25 cellular contexts compared by ENCODE assay signal in genomic region chr4:157701695-157701994, GRCh38.
A peak's percentile ranks its signal among the peaks of the same experiment; 100 is the strongest.
DNase-seq lines count a peak whose midpoint lies in the region; ATAC-seq, FAIRE-seq and TF ChIP-seq lines count a peak whose summit lies in the region.
"Had no signal": no experiment of that assay in that cellular context is flagged by ENCODE, and none has a peak within 500 bp of the region (broad histone marks: within the 10 kb centered on the region; RNA-seq: fewer than 3 reads in every experiment).

No MANE protein-coding gene starts in this region.

- POLR2A ChIA-PET in SK-N-SH (lab: Yijun Ruan, JAX) (no interaction called here), PC-3 (lab: Charles Lee; ENCODE audit: unreplicated experiment) (no interaction called here), endothelial cell of umbilical vein (lab: Charles Lee) (interaction anchor here (0.5 kb wide), 1 partner anchor 53 kb away, joined by 4 read pairs; no protein-coding TSS in a partner anchor), T-cell (lab: Charles Lee) (interaction anchor here in 1 of 2 donors (0.6 kb wide), 1 partner anchor 81 kb away, joined by 3 read pairs; no protein-coding TSS in a partner anchor)

- H3K9me1 ChIP-seq in endothelial cell of umbilical vein (replicated peaks; ENCODE audit: control insufficient read depth, extremely low read depth, insufficient read depth, low read length) = no peaks in the 10 kb centered on the region

- H3F3A ChIP-seq in SK-N-SH (replicated peaks; ENCODE audit: insufficient read depth) (no peaks in the 10 kb centered on the region), PC-3 (ENCODE audit: low read length, unreplicated experiment) (no peaks in the 10 kb centered on the region)

- H3K4me3 ChIP-seq in SK-N-SH (ENCODE audit: low read depth in 2 of 2, low read length in 1 of 2) = no peak overlapping the region
- H3K4me3 ChIP-seq in PC-3 (ENCODE audit: low read length) = no peak overlapping the region
- H3K4me3 ChIP-seq in endothelial cell of umbilical vein (replicated peaks in 1 of 3; ENCODE audit: insufficient read depth in 1 of 3, low read depth in 1 of 3, low read length in 3 of 3) = peak overlapping the region in 1 of 3 experiments; percentile 10
- H3K4me3 ChIP-seq: GM12878, K562 had no signal

- no peak overlapping the region for H3K27ac Mint-ChIP-seq in T-cell
- H3K27ac Mint-ChIP-seq: CD14-positive monocyte, HFFc6 had no signal

- H3K79me2 ChIP-seq in SK-N-SH (ENCODE audit: insufficient read depth) (no peaks in the 10 kb centered on the region), PC-3 (ENCODE audit: low read length) (no peaks in the 10 kb centered on the region), endothelial cell of umbilical vein (ENCODE audit: control insufficient read depth, insufficient read depth, low read length) (no peaks in the 10 kb centered on the region)

- ATAC-seq in SK-N-SH treated with all-trans-retinoic acid at 6 μM for 48 hours = no peak
- no peak for ATAC-seq in PC-3
- ATAC-seq in T-cell (replicated peaks in 1 of 4) = no peak
- ATAC-seq: GM12878, HepG2, K562, Panc1 had no signal

- H3K9me3 ChIP-seq in SK-N-SH (no peaks in the 10 kb centered on the region), PC-3 (ENCODE audit: low read length) (no peaks in the 10 kb centered on the region), endothelial cell of umbilical vein (replicated peaks; ENCODE audit: control insufficient read depth, insufficient read depth, low read length) (no peaks in the 10 kb centered on the region)

- no peak for FAIRE-seq in endothelial cell of umbilical vein (lab: Jason Lieb, UNC)
- FAIRE-seq: GM12878, HepG2, K562 had no signal

- no peak for TF ChIP-seq POLR2A in endothelial cell of umbilical vein (IDR thresholded peaks at IDR 0.05; ENCODE audit: low read depth, low read length)

- DNase-seq in SK-N-SH = no peak
- DNase-seq in PC-3 = peak; percentile 1
- DNase-seq in endothelial cell of umbilical vein (ENCODE audit: low read depth, low spot score) = no peak
- DNase-seq in G401 (ENCODE audit: low spot score) = no peak
- no peak for DNase-seq in T-cell
- DNase-seq in pons (ENCODE audit: low spot score) = no peak
- no peak for DNase-seq in LoVo (ENCODE audit: low spot score)
- DNase-seq: 8988T; AML-193; H7; HFFc6; MM.1S; NCI-H1048; NCI-H1417 treated with DMSO at 0.1 percent for 48 hours; NCI-H187; NCI-H2107; NCI-H510A; NCI-H748 treated with DMSO at 0.1 percent for 48 hours; NK-92 treated with Interleukin-12 subunit alpha and Interleukin-12 subunit beta, amount 100 ng/mL, for 24 hours had no signal

- no peak for TF ChIP-seq RAD21 in SK-N-SH (IDR thresholded peaks at IDR 0.05; ENCODE audit: low read length)

- peak overlapping the region; percentile 38; the same call in 1 of the 2 replicates for H2AFZ ChIP-seq in SK-N-SH (ENCODE audit: low read depth)
- H2AFZ ChIP-seq in PC-3 (ENCODE audit: low read length) = 0 out of 2 replicates have a peak overlapping the region, but pooled peaks have one; percentile 22
- peak overlapping the region; percentile 66 for H2AFZ ChIP-seq in endothelial cell of umbilical vein (ENCODE audit: low read depth, low read length)

- H3K27me3 Mint-ChIP-seq in T-cell = no peaks in the 10 kb centered on the region

- H3K4me3 Mint-ChIP-seq in T-cell = no peak overlapping the region
- H3K4me3 Mint-ChIP-seq: CD14-positive monocyte, HFFc6 had no signal

- H3K27ac ChIP-seq in SK-N-SH (ENCODE audit: low read depth in 2 of 2, low read length in 1 of 2) (no peak overlapping the region), PC-3 (ENCODE audit: low read length) (no peak overlapping the region), endothelial cell of umbilical vein (ENCODE audit: insufficient read depth, low read depth, low read length) (peak overlapping the region; percentile 79)

- CTCF ChIA-PET in SK-N-SH (lab: Yijun Ruan, JAX) (no interaction called here), PC-3 (lab: Charles Lee) (no interaction called here), endothelial cell of umbilical vein (lab: Charles Lee) (interaction anchor here (1.1 to 2.5 kb wide), 3 partner anchors 10 to 277 kb away, joined by 3 to 7 read pairs (median 3); no protein-coding TSS in a partner anchor), T-cell (lab: Charles Lee) (no interaction called here)

- in situ Hi-C loops in G401 (cut with HindIII; ENCODE audit: low sequenced_read_pairs) = no loop called here

- H4K20me1 ChIP-seq in SK-N-SH (ENCODE audit: insufficient read depth) (no peaks in the 10 kb centered on the region), PC-3 (ENCODE audit: low read length) (no peaks in the 10 kb centered on the region), endothelial cell of umbilical vein (replicated peaks; ENCODE audit: control insufficient read depth, extremely low read depth, insufficient read depth, low read length) (no peaks in the 10 kb centered on the region)

- H3K36me3 ChIP-seq in SK-N-SH (replicated peaks in 1 of 2; ENCODE audit: control insufficient read depth in 1 of 2, insufficient read depth in 2 of 2, low read length in 1 of 2) (no peaks in the 10 kb centered on the region), PC-3 (ENCODE audit: low read depth, low read length) (no peaks in the 10 kb centered on the region), endothelial cell of umbilical vein (ENCODE audit: control insufficient read depth in 2 of 2, extremely low read depth in 1 of 2, insufficient read depth in 2 of 2, low read length in 2 of 2) (no peaks in the 10 kb centered on the region)

- H3K27me3 ChIP-seq in SK-N-SH (ENCODE audit: insufficient read depth) (no peaks in the 10 kb centered on the region), PC-3 (ENCODE audit: low read length) (no peaks in the 10 kb centered on the region), endothelial cell of umbilical vein (ENCODE audit: control insufficient read depth in 2 of 2, insufficient read depth in 2 of 2, low read length in 2 of 2) (no peaks in the 10 kb centered on the region)

- BruUV-seq in PC-3 (replicated peaks; lab: Mats Ljungman, UMichigan) (no TSS peak), endothelial cell of umbilical vein (replicated peaks; lab: Mats Ljungman, UMichigan) (no TSS peak)

- H3K9me2 ChIP-seq in SK-N-SH = no peaks in the 10 kb centered on the region
- no peaks in the 10 kb centered on the region for H3K9me2 ChIP-seq in PC-3 (replicated peaks; ENCODE audit: low read length)

- no peak overlapping the region for H3K9ac ChIP-seq in SK-N-SH
- H3K9ac ChIP-seq in PC-3 (ENCODE audit: low read length) = no peak overlapping the region
- peak overlapping the region; percentile 7 for H3K9ac ChIP-seq in endothelial cell of umbilical vein (replicated peaks; ENCODE audit: extremely low read depth, insufficient read depth, low read length)

- peaks cover 3 to 6% (median 6%) of the 10 kb centered on the region in 3 donors for H3K9me3 Mint-ChIP-seq in T-cell

- intact Hi-C loops in PC-3 (cut with micrococcal nuclease) = no loop called here
- intact Hi-C loops in endothelial cell of umbilical vein (cut with micrococcal nuclease) = loop anchor here (1.0 to 5.0 kb wide), 3 partner anchors 277 to 479 kb away; partner anchors contain the start of genes GASK1B and GRIA2

- TF ChIP-seq CTCF in SK-N-SH (IDR thresholded peaks at IDR 0.05) = no peak
- TF ChIP-seq CTCF in PC-3 (conservative IDR thresholded peaks at IDR 0.05; ENCODE audit: low read depth, low read length) = no peak
- no peak for TF ChIP-seq CTCF in endothelial cell of umbilical vein (IDR thresholded peaks at IDR 0.05; ENCODE audit: extremely low read depth in 1 of 2, insufficient read depth in 1 of 2, low read depth in 1 of 2, low read length in 2 of 2)

- no peak overlapping the region for H3K4me2 ChIP-seq in SK-N-SH
- no peak overlapping the region for H3K4me2 ChIP-seq in PC-3 (ENCODE audit: low read length)
- peak overlapping the region; percentile 53 for H3K4me2 ChIP-seq in endothelial cell of umbilical vein (ENCODE audit: insufficient read depth, low read length)

- dilution Hi-C loops in endothelial cell of umbilical vein (cut with MboI; ENCODE audit: extremely low pct_ligation_motif_present, low sequenced_read_pairs) = no loop called here

- H3K36me3 Mint-ChIP-seq in T-cell = no peaks in the 10 kb centered on the region
- H3K36me3 Mint-ChIP-seq: CD14-positive monocyte had no signal

- H3K4me1 Mint-ChIP-seq in T-cell = no peaks in the 10 kb centered on the region
- H3K4me1 Mint-ChIP-seq: CD14-positive monocyte had no signal

- WGBS in SK-N-SH (ENCODE audit: low lambda C conversion rate) = 27% methylated on average over 3 of the region's 3 CpGs

- TF ChIP-seq EP300 in SK-N-SH (IDR thresholded peaks at IDR 0.05; ENCODE audit: borderline replicate concordance in 1 of 2, low read depth in 1 of 2, low read length in 1 of 2) = no peak

- H3K4me1 ChIP-seq in SK-N-SH (ENCODE audit: control insufficient read depth in 1 of 2, insufficient read depth in 2 of 2, low read depth in 1 of 2, low read length in 1 of 2) (peaks cover 2 to 13% of the 10 kb centered on the region in 2 experiments; a peak in 2 of 4 replicates), PC-3 (ENCODE audit: insufficient read depth, low read length) (no peaks in the 10 kb centered on the region), endothelial cell of umbilical vein (ENCODE audit: control insufficient read depth, extremely low read depth, insufficient read depth, low read length) (peaks cover 25% of the 10 kb centered on the region)

TF ChIP-seq in SK-N-SH, 30 proteins besides CTCF, POLR2A, EP300 and RAD21 (continues in another document):
- no peak for TF ChIP-seq FOXM1 (IDR thresholded peaks at IDR 0.05; ENCODE audit: low read depth)
- no peak for TF ChIP-seq EZH2phosphoT487 (IDR thresholded peaks at IDR 0.05; ENCODE audit: borderline replicate concordance, low read depth)
- no peak for TF ChIP-seq FOSL2 (IDR thresholded peaks at IDR 0.05; ENCODE audit: borderline replicate concordance, low read depth)
- no peak for TF ChIP-seq RFX5 (IDR thresholded peaks at IDR 0.05; ENCODE audit: low read length)

TF ChIP-seq in SK-N-SH treated with all-trans-retinoic acid at 6 μM for 48 hours, 23 proteins besides CTCF, POLR2A, EP300 and RAD21:
- TF ChIP-seq ARNTL (CRISPR knock-in tag; IDR thresholded peaks at IDR 0.05; ENCODE audit: borderline replicate concordance, low read depth) (no peak), SNAI2 (CRISPR knock-in tag; IDR thresholded peaks at IDR 0.05) (no peak)

TF ChIP-seq in endothelial cell of umbilical vein, 7 proteins besides CTCF, POLR2A, EP300 and RAD21:
- TF ChIP-seq, protein P1, sequence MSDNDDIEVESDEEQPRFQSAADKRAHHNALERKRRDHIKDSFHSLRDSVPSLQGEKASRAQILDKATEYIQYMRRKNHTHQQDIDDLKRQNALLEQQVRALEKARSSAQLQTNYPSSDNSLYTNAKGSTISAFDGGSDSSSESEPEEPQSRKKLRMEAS (IDR thresholded peaks at IDR 0.05; ENCODE audit: insufficient read depth, insufficient read length) = no peak
- TF ChIP-seq FOS (IDR thresholded peaks at IDR 0.05; ENCODE audit: borderline replicate concordance, insufficient read depth, low read length) (peak; percentile 37), JUN (IDR thresholded peaks at IDR 0.05; ENCODE audit: borderline replicate concordance, insufficient read depth, insufficient read length, low read depth) (peak; percentile 61)
